ENCODE assay signal across 1 cellular context in the genomic region with DNA sequence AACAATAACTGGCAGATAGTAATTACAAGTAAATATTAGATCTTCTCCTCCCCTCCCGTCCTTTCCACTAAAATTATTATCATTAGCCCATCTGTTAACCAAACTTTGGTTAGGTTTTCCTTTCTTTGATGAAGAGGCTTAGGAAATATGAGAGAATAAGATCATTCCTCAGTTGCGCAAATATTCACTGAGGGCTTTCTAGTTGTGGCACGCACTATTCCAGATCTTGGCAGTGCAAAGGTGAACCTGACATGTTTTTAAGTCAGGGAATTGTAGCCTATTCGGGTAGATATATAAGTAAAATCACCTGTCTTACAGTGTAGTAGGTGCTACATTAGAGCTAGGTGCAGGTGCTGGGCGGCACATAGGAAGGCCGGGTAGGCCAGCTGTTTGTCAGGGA.
TF ChIP-seq lines count a peak whose summit lies in the region.

No MANE protein-coding gene starts in this region.

TF ChIP-seq in K562, 482 proteins besides CTCF, POLR2A, EP300 and RAD21:
- TF ChIP-seq, protein P1, sequence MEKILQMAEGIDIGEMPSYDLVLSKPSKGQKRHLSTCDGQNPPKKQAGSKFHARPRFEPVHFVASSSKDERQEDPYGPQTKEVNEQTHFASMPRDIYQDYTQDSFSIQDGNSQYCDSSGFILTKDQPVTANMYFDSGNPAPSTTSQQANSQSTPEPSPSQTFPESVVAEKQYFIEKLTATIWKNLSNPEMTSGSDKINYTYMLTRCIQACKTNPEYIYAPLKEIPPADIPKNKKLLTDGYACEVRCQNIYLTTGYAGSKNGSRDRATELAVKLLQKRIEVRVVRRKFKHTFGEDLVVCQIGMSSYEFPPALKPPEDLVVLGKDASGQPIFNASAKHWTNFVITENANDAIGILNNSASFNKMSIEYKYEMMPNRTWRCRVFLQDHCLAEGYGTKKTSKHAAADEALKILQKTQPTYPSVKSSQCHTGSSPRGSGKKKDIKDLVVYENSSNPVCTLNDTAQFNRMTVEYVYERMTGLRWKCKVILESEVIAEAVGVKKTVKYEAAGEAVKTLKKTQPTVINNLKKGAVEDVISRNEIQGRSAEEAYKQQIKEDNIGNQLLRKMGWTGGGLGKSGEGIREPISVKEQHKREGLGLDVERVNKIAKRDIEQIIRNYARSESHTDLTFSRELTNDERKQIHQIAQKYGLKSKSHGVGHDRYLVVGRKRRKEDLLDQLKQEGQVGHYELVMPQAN (IDR thresholded peaks at IDR 0.05; ENCODE audit: borderline replicate concordance), result no peak
- TF ChIP-seq POU5F1 (IDR thresholded peaks at IDR 0.05; ENCODE audit: borderline replicate concordance, low read depth, low read length, partially characterized antibody) (no peak), MCM5 (IDR thresholded peaks at IDR 0.05; ENCODE audit: low read depth) (no peak), ZFPM2 (CRISPR knock-in tag; IDR thresholded peaks at IDR 0.05) (no peak), ZBED1 (IDR thresholded peaks at IDR 0.05) (no peak), MAFK (IDR thresholded peaks at IDR 0.05; ENCODE audit: low read length) (no peak), HOXB6 (CRISPR knock-in tag; IDR thresholded peaks at IDR 0.05; ENCODE audit: borderline replicate concordance) (no peak), SRF (CRISPR knock-in tag; IDR thresholded peaks at IDR 0.05) (no peak), ETS2 (tag; IDR thresholded peaks at IDR 0.05; ENCODE audit: borderline replicate concordance, poor library complexity, severe bottlenecking) (no peak), SMAD3 (CRISPR knock-in tag; conservative IDR thresholded peaks at IDR 0.05) (no peak), LCOR (CRISPR knock-in tag; IDR thresholded peaks at IDR 0.05) (no peak), ZNF212 (CRISPR knock-in tag; IDR thresholded peaks at IDR 0.05) (no peak)
- TF ChIP-seq, protein P2, sequence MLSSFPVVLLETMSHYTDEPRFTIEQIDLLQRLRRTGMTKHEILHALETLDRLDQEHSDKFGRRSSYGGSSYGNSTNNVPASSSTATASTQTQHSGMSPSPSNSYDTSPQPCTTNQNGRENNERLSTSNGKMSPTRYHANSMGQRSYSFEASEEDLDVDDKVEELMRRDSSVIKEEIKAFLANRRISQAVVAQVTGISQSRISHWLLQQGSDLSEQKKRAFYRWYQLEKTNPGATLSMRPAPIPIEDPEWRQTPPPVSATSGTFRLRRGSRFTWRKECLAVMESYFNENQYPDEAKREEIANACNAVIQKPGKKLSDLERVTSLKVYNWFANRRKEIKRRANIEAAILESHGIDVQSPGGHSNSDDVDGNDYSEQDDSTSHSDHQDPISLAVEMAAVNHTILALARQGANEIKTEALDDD (IDR thresholded peaks at IDR 0.05), result no peak
- TF ChIP-seq, protein P3, sequence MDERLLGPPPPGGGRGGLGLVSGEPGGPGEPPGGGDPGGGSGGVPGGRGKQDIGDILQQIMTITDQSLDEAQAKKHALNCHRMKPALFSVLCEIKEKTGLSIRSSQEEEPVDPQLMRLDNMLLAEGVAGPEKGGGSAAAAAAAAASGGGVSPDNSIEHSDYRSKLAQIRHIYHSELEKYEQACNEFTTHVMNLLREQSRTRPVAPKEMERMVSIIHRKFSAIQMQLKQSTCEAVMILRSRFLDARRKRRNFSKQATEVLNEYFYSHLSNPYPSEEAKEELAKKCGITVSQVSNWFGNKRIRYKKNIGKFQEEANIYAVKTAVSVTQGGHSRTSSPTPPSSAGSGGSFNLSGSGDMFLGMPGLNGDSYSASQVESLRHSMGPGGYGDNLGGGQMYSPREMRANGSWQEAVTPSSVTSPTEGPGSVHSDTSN (CRISPR knock-in tag; IDR thresholded peaks at IDR 0.05; ENCODE audit: low read depth), result no peak
- TF ChIP-seq, protein P3 (tag; conservative IDR thresholded peaks at IDR 0.05; ENCODE audit: low read depth), result no peak
- TF ChIP-seq, protein P4, sequence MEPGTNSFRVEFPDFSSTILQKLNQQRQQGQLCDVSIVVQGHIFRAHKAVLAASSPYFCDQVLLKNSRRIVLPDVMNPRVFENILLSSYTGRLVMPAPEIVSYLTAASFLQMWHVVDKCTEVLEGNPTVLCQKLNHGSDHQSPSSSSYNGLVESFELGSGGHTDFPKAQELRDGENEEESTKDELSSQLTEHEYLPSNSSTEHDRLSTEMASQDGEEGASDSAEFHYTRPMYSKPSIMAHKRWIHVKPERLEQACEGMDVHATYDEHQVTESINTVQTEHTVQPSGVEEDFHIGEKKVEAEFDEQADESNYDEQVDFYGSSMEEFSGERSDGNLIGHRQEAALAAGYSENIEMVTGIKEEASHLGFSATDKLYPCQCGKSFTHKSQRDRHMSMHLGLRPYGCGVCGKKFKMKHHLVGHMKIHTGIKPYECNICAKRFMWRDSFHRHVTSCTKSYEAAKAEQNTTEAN (CRISPR knock-in tag; IDR thresholded peaks at IDR 0.05), result no peak
TF ChIP-seq in K562: peak in this region for 0.
